8 cellular contexts compared by ENCODE assay signal in genomic region chr3:27533718-27534578, GRCh38. TPM values are rescaled to one million over a fixed set of nuclear protein-coding genes. Genes with fewer than 3 reads are reported as not detected.
DNase-seq lines count a peak whose midpoint lies in the region; ATAC-seq and TF ChIP-seq lines count a peak whose summit lies in the region.

No MANE protein-coding gene starts in this region.

- H3K9me3 ChIP-seq in left lung: no peaks in the 10 kb centered on the region

- TF ChIP-seq CTCF in choroid plexus epithelial cell (conservative IDR thresholded peaks at IDR 0.05; ENCODE audit: low read depth, low read length): peak; percentile 68
- peak in 1 of 2 donors; percentile 9 for TF ChIP-seq CTCF in left lung (IDR thresholded peaks at IDR 0.05)

- peak; percentile 43 for DNase-seq in stimulated activated naive CD4-positive, alpha-beta T cell treated with Interleukin-2 at 50 U/mL for 16 hours (lab: John Stamatoyannopoulos, UW)
- DNase-seq in stimulated activated naive CD4-positive, alpha-beta T cell (lab: John Stamatoyannopoulos, UW): no peak
- DNase-seq in SW480 (ENCODE audit: low spot score) (peak; percentile 80), choroid plexus epithelial cell (ENCODE audit: low read depth) (peak; percentile 93), left lung (peak; percentile 65 to 81), DMS153 treated with DMSO at 0.1 percent for 48 hours (lab: John Stamatoyannopoulos, UW; ENCODE audit: unreplicated experiment) (no peak)
- no peak for DNase-seq in stimulated activated naive B cell treated with anti-CD40 and anti-IgM and Interleukin-4, amounts not matched to agents 10 μg/mL and 1 μg/mL and 100 μg/mL, for 72 hours

- peaks cover 6 to 30% of the 10 kb centered on the region in 2 donors for H3K4me1 ChIP-seq in left lung

- no peak overlapping the region for H3K4me3 ChIP-seq in choroid plexus epithelial cell (ENCODE audit: low read depth, low read length)
- H3K4me3 ChIP-seq in left lung: no peak overlapping the region

- intact Hi-C loops in left lung (cut with DNase I): no loop called here

- no peaks in the 10 kb centered on the region for H3K36me3 Mint-ChIP-seq in stimulated activated naive B cell treated with anti-CD40 and anti-IgM and Interleukin-4, amounts not matched to agents 10 μg/mL and 1 μg/mL and 100 μg/mL, for 72 hours

- H3K9me3 Mint-ChIP-seq in stimulated activated naive B cell treated with anti-CD40 and anti-IgM and Interleukin-4, amounts not matched to agents 10 μg/mL and 1 μg/mL and 100 μg/mL, for 72 hours: no peaks in the 10 kb centered on the region

- ATAC-seq in HG03175 (IDR thresholded peaks at IDR 0.05; ENCODE audit: unreplicated experiment) (peak; percentile 51), left lung (peak; percentile 86)
- peak; percentile 56 to 75 for ATAC-seq in stimulated activated naive B cell treated with anti-CD40 and anti-IgM and Interleukin-4, amounts not matched to agents 10 μg/mL and 1 μg/mL and 100 μg/mL, for 72 hours (replicated peaks)

- peak overlapping the region; percentile 85 for H3K27ac Mint-ChIP-seq in stimulated activated naive B cell treated with anti-CD40 and anti-IgM and Interleukin-4, amounts not matched to agents 10 μg/mL and 1 μg/mL and 100 μg/mL, for 72 hours

- no peaks in the 10 kb centered on the region for H3K27me3 Mint-ChIP-seq in stimulated activated naive B cell treated with anti-CD40 and anti-IgM and Interleukin-4, amounts not matched to agents 10 μg/mL and 1 μg/mL and 100 μg/mL, for 72 hours

- no peaks in the 10 kb centered on the region for H3K27me3 ChIP-seq in left lung

- peak overlapping the region in 1 of 2 donors; percentile 13 for H3K4me3 Mint-ChIP-seq in stimulated activated naive B cell treated with anti-CD40 and anti-IgM and Interleukin-4, amounts not matched to agents 10 μg/mL and 1 μg/mL and 100 μg/mL, for 72 hours

- no peaks in the 10 kb centered on the region for H3K36me3 ChIP-seq in left lung

- H3K27ac ChIP-seq in left lung: peak overlapping the region; percentile 60 to 75

- peaks cover 11 to 16% of the 10 kb centered on the region in 2 donors for H3K4me1 Mint-ChIP-seq in stimulated activated naive B cell treated with anti-CD40 and anti-IgM and Interleukin-4, amounts not matched to agents 10 μg/mL and 1 μg/mL and 100 μg/mL, for 72 hours

RNA-seq across cellular contexts. Expression of gene SLC4A7, which starts 49.8 kb away (rescaled TPM):
- 10 to 100 TPM; 14.8 to 23.3 TPM for total RNA-seq in left lung

Comparison
In these comparisons a context has a peak if more than half of its experiments do, and no peak if none do; other contexts are left out.
1. DNase-seq: peak in stimulated activated naive CD4-positive, alpha-beta T cell treated with Interleukin-2 at 50 U/mL for 16 hours (single experiment), SW480 (single experiment), choroid plexus epithelial cell (single experiment) and left lung (2 of 2); none in stimulated activated naive CD4-positive, alpha-beta T cell (0 of 6), stimulated activated naive B cell treated with anti-CD40 and anti-IgM and Interleukin-4, amounts not matched to agents 10 μg/mL and 1 μg/mL and 100 μg/mL, for 72 hours (single experiment) and DMS153 treated with DMSO at 0.1 percent for 48 hours (single experiment).
2. Peak in every context shown above with its lines, with median percentiles within 50 percentile points of each other: ATAC-seq.